8 cellular contexts compared by ENCODE assay signal in genomic region chr15:58748787-58749531, GRCh38. TPM values are rescaled to one million over a fixed set of nuclear protein-coding genes. Genes with fewer than 3 reads are reported as not detected.
DNase-seq lines count a peak whose midpoint lies in the region; ATAC-seq, FAIRE-seq and TF ChIP-seq lines count a peak whose summit lies in the region.

No MANE protein-coding gene starts in this region.

- dilution Hi-C loops in IMR-90 (cut with HindIII; ENCODE audit: low sequenced_read_pairs, unreplicated experiment): no loop called here

- ATAC-seq in GM21528 (IDR thresholded peaks at IDR 0.05; ENCODE audit: low FRiP score, unreplicated experiment): peak; percentile 46
- ATAC-seq in IMR-90 (ENCODE audit: low read depth): peak; percentile 24
- ATAC-seq in GM12878: peak; percentile 64

- peak overlapping the region; percentile 90 for H3K23ac ChIP-seq in IMR-90 (ENCODE audit: low read depth, low read length)

- peak overlapping the region; percentile 67 for H2AK5ac ChIP-seq in IMR-90 (ENCODE audit: low read depth, low read length)

- H3K9ac ChIP-seq in IMR-90 (ENCODE audit: low read depth, low read length) (peak overlapping the region; percentile 97), GM12878 (ENCODE audit: control insufficient read depth, insufficient read depth, low read length) (peak overlapping the region; percentile 87), iPS-20b (ENCODE audit: low read depth, low read length) (peak overlapping the region; percentile 92), skeletal muscle tissue (ENCODE audit: low read depth in 1 of 3, low read length in 3 of 3) (peak overlapping the region; percentile 89 to 94 (median 93))

- peak overlapping the region; percentile 27 for H2BK120ac ChIP-seq in IMR-90 (ENCODE audit: low read depth, low read length)

- TF ChIP-seq CTCF in IMR-90 (conservative IDR thresholded peaks at IDR 0.05; ENCODE audit: low read depth, low read length) (no peak), GM12878 (IDR thresholded peaks at IDR 0.05 in 2 of 3, conservative IDR thresholded peaks at IDR 0.05 in 1 of 3; ENCODE audit: control insufficient read depth in 2 of 3, extremely low read depth in 1 of 3, insufficient read depth in 1 of 3, low read depth in 3 of 3, low read length in 3 of 3) (no peak)

- H4K91ac ChIP-seq in IMR-90 (ENCODE audit: insufficient read depth, low read depth, low read length): peak overlapping the region; percentile 78

- H3K9me1 ChIP-seq in IMR-90 (ENCODE audit: insufficient read depth, low read length): peaks cover 4% of the 10 kb centered on the region

- H3K4me1 ChIP-seq in IMR-90 (ENCODE audit: control insufficient read depth, insufficient read depth, low read length): no peaks in the 10 kb centered on the region
- H3K4me1 ChIP-seq in GM12878 (ENCODE audit: control insufficient read depth, insufficient read depth, low read length): no peaks in the 10 kb centered on the region
- peaks cover 12% of the 10 kb centered on the region; the same call in 1 of the 2 replicates for H3K4me1 ChIP-seq in iPS-20b (ENCODE audit: insufficient read depth, low read length)
- peaks cover 12 to 17% (median 16%) of the 10 kb centered on the region in 3 donors for H3K4me1 ChIP-seq in skeletal muscle tissue (ENCODE audit: control insufficient read depth in 3 of 3, insufficient read depth in 3 of 3, low read length in 3 of 3)

- RAD21 ChIA-PET in GM12878 (lab: Charles Lee; ENCODE audit: unreplicated experiment): interaction anchor here (1.0 to 2.4 kb wide), 8 partner anchors 22 to 480 kb away, joined by 4 to 38 read pairs (median 10); partner anchors contain the start of gene MINDY2

- POLR2A ChIA-PET in IMR-90 (lab: Charles Lee; ENCODE audit: unreplicated experiment) (interaction anchor here (0.9 to 1.5 kb wide), 3 partner anchors 12 to 120 kb away, joined by 3 to 9 read pairs (median 3); partner anchors contain the start of gene MINDY2), GM12878 (lab: Charles Lee) (interaction anchor here (0.8 to 2.1 kb wide), 9 partner anchors 12 to 74 kb away, joined by 3 to 21 read pairs (median 5); partner anchors contain the start of gene MINDY2)

- peak overlapping the region; percentile 55 to 64; a peak in 2 of 4 replicates for H4K8ac ChIP-seq in IMR-90 (ENCODE audit: low read depth in 2 of 2, low read length in 2 of 2)

- peak overlapping the region; percentile 9; the same call in 1 of the 3 replicates for H2BK15ac ChIP-seq in IMR-90 (ENCODE audit: low read depth, low read length)

- peak; percentile 51 for DNase-seq in EL
- no peak for DNase-seq in IMR-90
- DNase-seq in T-helper 9 cell: peak; percentile 24
- no peak for DNase-seq in GM12878 (ENCODE audit: low read depth, low spot score)
- no peak for DNase-seq in middle frontal gyrus (ENCODE audit: extremely low spot score, low spot score)

- no peak for TF ChIP-seq EP300 in GM12878 (IDR thresholded peaks at IDR 0.05; ENCODE audit: borderline replicate concordance in 1 of 2, control insufficient read depth in 1 of 2, low read depth in 2 of 2, low read length in 2 of 2)

- no peak overlapping the region for H4K5ac ChIP-seq in IMR-90 (ENCODE audit: low read depth, low read length)

- H3K14ac ChIP-seq in IMR-90 (replicated peaks; ENCODE audit: low read depth, low read length): peak overlapping the region; percentile 62

- H3K27ac ChIP-seq in IMR-90 (ENCODE audit: insufficient read depth, low read length) (peak overlapping the region; percentile 93), GM12878 (ENCODE audit: control insufficient read depth, insufficient read depth) (peak overlapping the region; percentile 91), iPS-20b (ENCODE audit: low read length) (peak overlapping the region; percentile 94), skeletal muscle tissue (ENCODE audit: low read depth, low read length) (peak overlapping the region; percentile 94)

- no peak overlapping the region for H2BK20ac ChIP-seq in IMR-90 (ENCODE audit: low read depth, low read length)

- peak overlapping the region; percentile 80 for H3K4ac ChIP-seq in IMR-90 (ENCODE audit: low read depth, low read length)

- no peaks in the 10 kb centered on the region for H3K27me3 ChIP-seq in IMR-90 (ENCODE audit: control insufficient read depth, insufficient read depth, low read length)
- H3K27me3 ChIP-seq in GM12878 (replicated peaks in 1 of 2; ENCODE audit: control insufficient read depth in 2 of 2, insufficient read depth in 2 of 2, low read length in 1 of 2): no peaks in the 10 kb centered on the region
- H3K27me3 ChIP-seq in iPS-20b (ENCODE audit: insufficient read depth, low read length): no peaks in the 10 kb centered on the region
- no peaks in the 10 kb centered on the region for H3K27me3 ChIP-seq in skeletal muscle tissue (ENCODE audit: control insufficient read depth in 3 of 3, insufficient read depth in 3 of 3, low read length in 3 of 3)

- in situ Hi-C loops in IMR-90 (cut with MboI; ENCODE audit: low sequenced_read_pairs): no loop called here
- in situ Hi-C loops in GM12878 (cut with MboI): no loop called here

- TF ChIP-seq RAD21 in IMR-90 (IDR thresholded peaks at IDR 0.05; ENCODE audit: low read length): no peak; the same call in 1 of the 2 replicates
- no peak for TF ChIP-seq RAD21 in GM12878 (IDR thresholded peaks at IDR 0.05; ENCODE audit: insufficient read depth, low read depth, low read length)

- H3K4me2 ChIP-seq in IMR-90 (ENCODE audit: low read depth, low read length) (peak overlapping the region; percentile 79; the same call in 1 of the 2 replicates), GM12878 (ENCODE audit: control insufficient read depth, insufficient read depth) (peak overlapping the region; percentile 61)

- peak overlapping the region; percentile 97 for H2AFZ ChIP-seq in IMR-90 (replicated peaks; ENCODE audit: low read length, poor library complexity)
- peak overlapping the region; percentile 96 for H2AFZ ChIP-seq in GM12878 (ENCODE audit: control insufficient read depth, low read depth, low read length)

- peak overlapping the region; percentile 98 for H2AK9ac ChIP-seq in IMR-90 (replicated peaks; ENCODE audit: low read depth, low read length, poor library complexity)

- SMC1A ChIA-PET in GM12878 (lab: Charles Lee; ENCODE audit: uncharacterized antibody, unreplicated experiment): interaction anchor here (1.1 to 4.6 kb wide), 7 partner anchors 10 to 228 kb away, joined by 3 to 40 read pairs (median 4); partner anchors contain the start of gene MINDY2

- peak overlapping the region; percentile 84 for H2BK5ac ChIP-seq in IMR-90 (ENCODE audit: low read depth, low read length, poor library complexity, severe bottlenecking)

- peak overlapping the region; percentile 74 for H3K4me3 ChIP-seq in IMR-90 (ENCODE audit: insufficient read depth, low read depth, low read length)
- H3K4me3 ChIP-seq in GM12878: peak overlapping the region; percentile 94
- peak overlapping the region; percentile 94 for H3K4me3 ChIP-seq in iPS-20b (ENCODE audit: low read length)
- H3K4me3 ChIP-seq in skeletal muscle tissue (ENCODE audit: low read length in 3 of 3): peak overlapping the region; percentile 96 to 99 (median 97)

- BruUV-seq in IMR-90 (replicated peaks; lab: Mats Ljungman, UMichigan): no TSS peak
- TSS peak; percentile 57 for BruUV-seq in GM12878 (replicated peaks; lab: Mats Ljungman, UMichigan)

- H3K36me3 ChIP-seq in IMR-90 (ENCODE audit: control insufficient read depth, insufficient read depth, low read length) (no peaks in the 10 kb centered on the region), GM12878 (ENCODE audit: control insufficient read depth in 2 of 2, insufficient read depth in 2 of 2, low read length in 1 of 2) (no peaks in the 10 kb centered on the region), iPS-20b (ENCODE audit: insufficient read depth, low read depth, low read length) (no peaks in the 10 kb centered on the region), skeletal muscle tissue (ENCODE audit: control insufficient read depth in 3 of 3, insufficient read depth in 3 of 3, low read length in 3 of 3) (no peaks in the 10 kb centered on the region)

- WGBS in IMR-90 (ENCODE audit: extremely low coverage in 2 of 2, insufficient read length in 1 of 2), 2 experiments: 0% methylated on average over 44 of the region's 82 CpGs; no CpG with 5 or more reads in 1 of the 2 experiments
- under 1% methylated on average over 82 of the region's 82 CpGs for WGBS in GM12878 (ENCODE audit: insufficient coverage, insufficient replicate concordance, low lambda C conversion rate, missing lambda C conversion rate)

- intact Hi-C loops in IMR-90 (cut with micrococcal nuclease): loop anchor here (2.0 to 5.0 kb wide), 5 partner anchors 22 to 520 kb away; partner anchors contain the start of gene MINDY2
- intact Hi-C loops in GM12878 (cut with micrococcal nuclease; ENCODE audit: unreplicated experiment): loop anchor here (1.0 to 10.0 kb wide), 3 partner anchors 22 to 522 kb away; partner anchors contain the start of gene MINDY2

- H3K79me2 ChIP-seq in GM12878 (ENCODE audit: control insufficient read depth, insufficient read depth, low read length): peaks cover 56% of the 10 kb centered on the region

- 0 out of 2 replicates have a peak, but pooled peaks have one; percentile 41 for TF ChIP-seq POLR2A in IMR-90 (IDR thresholded peaks at IDR 0.05; ENCODE audit: low read depth, low read length)
- peak; percentile 13; the same call in 1 of the 2 replicates for TF ChIP-seq POLR2A in GM12878 (IDR thresholded peaks at IDR 0.05; ENCODE audit: low read depth, low read length)

- peak overlapping the region; percentile 53 for H3K18ac ChIP-seq in IMR-90 (ENCODE audit: low read depth, low read length)

- CTCF ChIA-PET in IMR-90 (lab: Yijun Ruan, JAX) (interaction anchor here (1.0 kb wide), 1 partner anchor 22 kb away, joined by 3 read pairs; the partner anchor contains the start of gene MINDY2), GM12878 (lab: Yijun Ruan, JAX) (interaction anchor here (1.2 to 2.0 kb wide), 4 partner anchors 12 to 521 kb away, joined by 3 to 28 read pairs (median 4); partner anchors contain the start of gene MINDY2)

- H3K9me3 ChIP-seq in IMR-90 (ENCODE audit: control insufficient read depth, insufficient read depth, low read length): no peaks in the 10 kb centered on the region
- no peaks in the 10 kb centered on the region for H3K9me3 ChIP-seq in GM12878 (replicated peaks; ENCODE audit: control insufficient read depth, insufficient read depth, low read length)
- H3K9me3 ChIP-seq in iPS-20b (ENCODE audit: insufficient read depth, low read depth, low read length): no peaks in the 10 kb centered on the region
- H3K9me3 ChIP-seq in skeletal muscle tissue (ENCODE audit: control insufficient read depth in 3 of 3, low read length in 3 of 3): no peaks in the 10 kb centered on the region

- no peak for FAIRE-seq in GM12878 (lab: Jason Lieb, UNC)

- peaks cover 5 to 17% of the 10 kb centered on the region in 2 experiments; a peak in 2 of 4 replicates for H3K79me1 ChIP-seq in IMR-90 (ENCODE audit: low read depth in 1 of 2, low read length in 2 of 2)

- peak overlapping the region; percentile 73 for H3K56ac ChIP-seq in IMR-90 (ENCODE audit: extremely low read depth, insufficient read depth, low read length)

- peaks cover 28% of the 10 kb centered on the region; the same call in 1 of the 2 replicates for H4K20me1 ChIP-seq in IMR-90 (ENCODE audit: insufficient read depth, low read length)
- H4K20me1 ChIP-seq in GM12878 (ENCODE audit: control insufficient read depth, insufficient read depth): no peaks in the 10 kb centered on the region

RNA-seq across cellular contexts. Expression of gene ADAM10, which starts 0.5 kb away (rescaled TPM):
- total RNA-seq in IMR-90 (2012; rRNA removed) (185 and 217 TPM in 2 replicates), GM12878 (2014; rRNA removed) (40.7 and 43.9 TPM in 2 replicates), GM12878 (2014; rRNA removed; fragmentation: Illumina TruSeq; extraction: Trizol) (33.1 and 33.3 TPM in 2 replicates), GM12878 (2021) (73.7 and 77.0 TPM in 2 replicates), skeletal muscle tissue (50.1 TPM)
- polyA plus RNA-seq in IMR-90 (2012; rRNA removed) (90.4 and 110 TPM in 2 replicates), GM12878 (2011; rRNA removed) (83.0 and 107 TPM in 2 replicates), GM12878 (2014; fragmentation: Illumina TruSeq; extraction: Trizol) (59.5 and 60.2 TPM in 2 replicates), GM12878 (2014; fragmentation: Nextera tagmentation; extraction: Ambion mirVana) (10 to 100 TPM; 10.0 to 11.1 TPM), GM12878 (2014; rRNA removed) (43.5 and 50.4 TPM in 2 replicates), GM12878 (2016; fragmentation: Nextera tagmentation; extraction: Ambion mirVana) (10 to 100 TPM; 87.6 to 88.9 TPM)
- polyA plus RNA-seq in IMR-90 (2012; cell fraction: cytosol; rRNA removed): 47.3 and 49.4 TPM in 2 replicates
- polyA plus RNA-seq in IMR-90 (2012; cell fraction: nucleus; rRNA removed; ENCODE audit: low replicate concordance): 11.6 and 52.2 TPM in 2 replicates
- 214 and 218 TPM in 2 replicates for total RNA-seq in GM12878 (2013; cell fraction: nucleolus; rRNA removed)
- 34.2 TPM for polyA plus RNA-seq in GM12878 (2011; ENCODE audit: low read depth)
- polyA plus RNA-seq in GM12878 (2011; cell fraction: cytosol; rRNA removed): 37.9 and 39.1 TPM in 2 replicates
- 23.7 and 25.8 TPM in 2 replicates for polyA plus RNA-seq in GM12878 (2011; cell fraction: nucleus; rRNA removed)
- 61.2 and 63.5 TPM in 2 replicates for polyA plus RNA-seq in GM12878 (2012)
- polyA minus RNA-seq in GM12878 (2011; rRNA and poly(A)+ RNA removed): 60.7 and 111 TPM in 2 replicates
- polyA minus RNA-seq in GM12878 (2011; cell fraction: cytosol; rRNA and poly(A)+ RNA removed): 39.4 and 50.1 TPM in 2 replicates
- polyA minus RNA-seq in GM12878 (2011; cell fraction: nucleus; rRNA and poly(A)+ RNA removed): 37.4 and 63.6 TPM in 2 replicates

RNA-seq across cellular contexts. Expression of gene MINDY2, which starts 22.1 kb away (rescaled TPM):
- total RNA-seq in IMR-90 (2012; rRNA removed) (9.3 and 15.0 TPM in 2 replicates), GM12878 (2014; rRNA removed) (2.7 and 2.8 TPM in 2 replicates), GM12878 (2014; rRNA removed; fragmentation: Illumina TruSeq; extraction: Trizol) (3.6 and 3.8 TPM in 2 replicates), GM12878 (2021) (4.2 and 5.2 TPM in 2 replicates), skeletal muscle tissue (9.4 TPM)
- polyA plus RNA-seq in IMR-90 (2012; rRNA removed) (3.1 and 4.0 TPM in 2 replicates), GM12878 (2011; rRNA removed) (6.0 and 12.9 TPM in 2 replicates), GM12878 (2014; fragmentation: Illumina TruSeq; extraction: Trizol) (2.4 and 3.3 TPM in 2 replicates), GM12878 (2014; fragmentation: Nextera tagmentation; extraction: Ambion mirVana) (under 1 TPM; 0.73 to 0.74 TPM), GM12878 (2014; rRNA removed) (1.5 and 2.2 TPM in 2 replicates), GM12878 (2016; fragmentation: Nextera tagmentation; extraction: Ambion mirVana) (1 to 10 TPM; 8.9 to 9.4 TPM)
- polyA plus RNA-seq in IMR-90 (2012; cell fraction: cytosol; rRNA removed): 1.0 and 1.8 TPM in 2 replicates
- polyA plus RNA-seq in IMR-90 (2012; cell fraction: nucleus; rRNA removed; ENCODE audit: low replicate concordance): 2.4 and 3.9 TPM in 2 replicates
- 28.7 and 35.6 TPM in 2 replicates for total RNA-seq in GM12878 (2013; cell fraction: nucleolus; rRNA removed)
- 1.7 TPM for polyA plus RNA-seq in GM12878 (2011; ENCODE audit: low read depth)
- polyA plus RNA-seq in GM12878 (2011; cell fraction: cytosol; rRNA removed): 1.9 and 2.0 TPM in 2 replicates
- polyA plus RNA-seq in GM12878 (2011; cell fraction: nucleus; rRNA removed): 3.8 TPM in 2 replicates
- polyA plus RNA-seq in GM12878 (2012): 3.0 and 4.5 TPM in 2 replicates
- polyA minus RNA-seq in GM12878 (2011; rRNA and poly(A)+ RNA removed): 7.1 and 15.5 TPM in 2 replicates
- 3.4 and 4.8 TPM in 2 replicates for polyA minus RNA-seq in GM12878 (2011; cell fraction: cytosol; rRNA and poly(A)+ RNA removed)
- polyA minus RNA-seq in GM12878 (2011; cell fraction: nucleus; rRNA and poly(A)+ RNA removed): 5.0 and 6.1 TPM in 2 replicates

Comparison
In these comparisons a context has a peak if more than half of its experiments do, and no peak if none do; other contexts are left out.
1. DNase-seq: peak in EL (single experiment) and T-helper 9 cell (single experiment); none in IMR-90 (single experiment), GM12878 (single experiment) and middle frontal gyrus (single experiment).
2. Peak in every context shown above with its lines, with median percentiles within 50 percentile points of each other: ATAC-seq, H3K27ac ChIP-seq, H3K4me3 ChIP-seq and H3K9ac ChIP-seq.